In genomic region chr11:96322775-96323642, GRCh38 we compare ENCODE assay signal across 3 cellular contexts.
TF ChIP-seq lines count a peak whose summit lies in the region.

No MANE protein-coding gene starts in this region.

TF ChIP-seq in IMR-90, 13 proteins besides CTCF, POLR2A, EP300 and RAD21:
- TF ChIP-seq RFX5 (IDR thresholded peaks at IDR 0.05; ENCODE audit: low read depth, low read length), result no peak
- no peak for TF ChIP-seq MAFK (IDR thresholded peaks at IDR 0.05; ENCODE audit: low read depth, low read length)
- TF ChIP-seq NFE2L2 (IDR thresholded peaks at IDR 0.05; ENCODE audit: low read depth, low read length), result no peak
- no peak for TF ChIP-seq SMC3 (IDR thresholded peaks at IDR 0.05; ENCODE audit: low read depth, low read length)
- TF ChIP-seq USF2 (IDR thresholded peaks at IDR 0.05; ENCODE audit: low read depth, low read length), result no peak
- no peak for TF ChIP-seq CEBPB (IDR thresholded peaks at IDR 0.05; ENCODE audit: low read depth, low read length)
- TF ChIP-seq BHLHE40 (IDR thresholded peaks at IDR 0.05; ENCODE audit: low read depth, low read length), result no peak
- TF ChIP-seq MAZ (IDR thresholded peaks at IDR 0.05; ENCODE audit: borderline replicate concordance, low read depth, low read length), result no peak
- TF ChIP-seq CHD1 (IDR thresholded peaks at IDR 0.05; ENCODE audit: low read depth, low read length), result no peak
- TF ChIP-seq RCOR1 (IDR thresholded peaks at IDR 0.05; ENCODE audit: insufficient replicate concordance, low read length), result no peak
- TF ChIP-seq MXI1 (IDR thresholded peaks at IDR 0.05; ENCODE audit: borderline replicate concordance, low read depth, low read length), result no peak
- no peak for TF ChIP-seq FOS (IDR thresholded peaks at IDR 0.05; ENCODE audit: low read depth, low read length)
- TF ChIP-seq ELK1 (IDR thresholded peaks at IDR 0.05; ENCODE audit: borderline replicate concordance, low read depth, low read length), result no peak

TF ChIP-seq in H1, 55 proteins besides CTCF, POLR2A, EP300 and RAD21:
- TF ChIP-seq NRF1 (IDR thresholded peaks at IDR 0.05; ENCODE audit: low read depth, low read length) (no peak), HDAC6 (IDR thresholded peaks at IDR 0.05; ENCODE audit: low read depth, low read length) (no peak), ATF2 (IDR thresholded peaks at IDR 0.05; ENCODE audit: low read length) (no peak), GABPA (IDR thresholded peaks at IDR 0.05; ENCODE audit: borderline replicate concordance, insufficient read depth, low read length) (no peak), POU5F1 (IDR thresholded peaks at IDR 0.05; ENCODE audit: low read depth, low read length) (no peak)

TF ChIP-seq in SK-N-SH, 30 proteins besides CTCF, POLR2A, EP300 and RAD21:
- TF ChIP-seq POLR2AphosphoS5 (IDR thresholded peaks at IDR 0.05; ENCODE audit: low read depth, low read length) (no peak), SIN3A (IDR thresholded peaks at IDR 0.05; ENCODE audit: borderline replicate concordance, low read depth, low read length) (no peak), ZBTB33 (IDR thresholded peaks at IDR 0.05; ENCODE audit: borderline replicate concordance, low read depth) (no peak), MEF2A (IDR thresholded peaks at IDR 0.05; ENCODE audit: borderline replicate concordance, low read depth) (no peak), RCOR1 (IDR thresholded peaks at IDR 0.05; ENCODE audit: low read length) (no peak), RXRA (IDR thresholded peaks at IDR 0.05; ENCODE audit: borderline replicate concordance, low read depth) (no peak), USF2 (IDR thresholded peaks at IDR 0.05; ENCODE audit: borderline replicate concordance, low read depth, low read length) (no peak), GATA2 (CRISPR knock-in tag; IDR thresholded peaks at IDR 0.05) (no peak), YY1 (IDR thresholded peaks at IDR 0.05; ENCODE audit: low read depth) (no peak)
